ENCODE assay signal across 8 cellular contexts in the genomic region with DNA sequence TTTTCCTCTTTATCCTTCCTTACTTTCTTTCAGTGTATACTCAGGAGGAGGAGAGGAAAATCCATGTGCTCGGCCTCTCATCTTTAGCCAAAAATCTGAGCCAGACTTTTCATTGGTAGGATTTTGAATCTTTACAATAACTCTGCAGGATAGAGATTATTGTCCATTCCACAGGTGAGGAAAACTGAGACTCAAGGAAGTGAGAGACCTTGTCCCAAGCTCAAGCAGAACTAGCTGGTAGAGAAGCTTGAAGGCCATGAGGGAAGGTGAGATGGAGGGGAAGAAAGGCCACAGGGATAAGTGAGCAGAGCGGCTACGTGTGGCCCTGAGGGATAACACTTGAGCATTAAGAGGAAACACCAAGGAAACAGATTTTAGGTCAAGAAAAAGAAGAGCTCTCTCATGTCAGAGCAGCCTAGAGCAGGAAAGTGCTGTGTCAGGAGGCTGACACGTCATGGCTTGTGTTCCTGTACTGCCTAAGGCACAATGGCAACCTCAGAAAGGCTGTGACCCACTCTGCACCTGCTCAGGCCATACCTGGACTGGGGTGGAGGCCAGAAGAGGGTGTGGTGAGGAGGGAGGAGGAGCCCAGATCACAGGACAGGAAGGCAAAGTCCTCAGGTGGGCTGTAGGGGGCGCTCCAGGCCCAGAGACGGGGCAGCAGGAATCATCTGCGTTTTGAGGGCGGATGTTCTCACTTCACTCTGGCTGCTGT. TPM values are rescaled to one million over a fixed set of nuclear protein-coding genes. Genes with fewer than 3 reads are reported as not detected.
A peak's percentile ranks its signal among the peaks of the same experiment; 100 is the strongest.
DNase-seq lines count a peak whose midpoint lies in the region; ATAC-seq and TF ChIP-seq lines count a peak whose summit lies in the region.

No MANE protein-coding gene starts in this region.

- no peaks in the 10 kb centered on the region for H3K27me3 ChIP-seq in colonic mucosa

- H3K9ac ChIP-seq in colonic mucosa (ENCODE audit: low read depth in 2 of 2, low read length in 2 of 2): no peak overlapping the region

- 21 to 22% methylated on average over 8 of the region's 8 CpGs for WGBS in lower leg skin, 2 donors

- no peak for TF ChIP-seq POLR2A in lower leg skin (IDR thresholded peaks at IDR 0.05)

- no peaks in the 10 kb centered on the region for H3K9me3 ChIP-seq in colonic mucosa

- H3K36me3 Mint-ChIP-seq in activated CD4-positive, alpha-beta T cell treated with anti-CD3 and anti-CD28 coated beads for 36 hours (ENCODE audit: low read depth): no peaks in the 10 kb centered on the region

- intact Hi-C loops in activated CD4-positive, alpha-beta T cell treated with anti-CD3 and anti-CD28 coated beads for 36 hours (cut with DNase I, micrococcal nuclease): loop anchor here (1.0 to 10.0 kb wide), 12 partner anchors 24 to 293 kb away; a partner anchor contains a TSS
- intact Hi-C loops in colonic mucosa (cut with DNase I) (loop anchor here (5.0 kb wide), 1 partner anchor 126 kb away; no protein-coding TSS in a partner anchor), lower leg skin (cut with DNase I; ENCODE audit: low total_unique reads) (no loop called here)

- H3K4me1 ChIP-seq in colonic mucosa: no peaks in the 10 kb centered on the region

- CTCF ChIA-PET in GM10248 (lab: Yijun Ruan, JAX): interaction anchor here (0.6 to 3.4 kb wide), 32 partner anchors 9 to 213 kb away, joined by 3 to 73 read pairs (median 5); a partner anchor contains a TSS
- CTCF ChIA-PET in activated CD4-positive, alpha-beta T cell treated with anti-CD3 and anti-CD28 coated beads for 36 hours (lab: Charles Lee): interaction anchor here (0.6 to 4.8 kb wide), 35 partner anchors 8 to 354 kb away, joined by 3 to 74 read pairs (median 4); a partner anchor contains a TSS

- ATAC-seq in HG02571 (IDR thresholded peaks at IDR 0.05; ENCODE audit: unreplicated experiment) (peak; percentile 72), GM21528 (IDR thresholded peaks at IDR 0.05; ENCODE audit: low FRiP score, unreplicated experiment) (no peak)
- ATAC-seq in activated CD4-positive, alpha-beta T cell treated with anti-CD3 and anti-CD28 coated beads for 36 hours: peak; percentile 100

- peaks cover 6% of the 10 kb centered on the region for H3K9me3 Mint-ChIP-seq in activated CD4-positive, alpha-beta T cell treated with anti-CD3 and anti-CD28 coated beads for 36 hours (ENCODE audit: low read depth)

- no peak overlapping the region for H3K4me3 Mint-ChIP-seq in activated CD4-positive, alpha-beta T cell treated with anti-CD3 and anti-CD28 coated beads for 36 hours

- no peaks in the 10 kb centered on the region for H3K36me3 ChIP-seq in colonic mucosa

- H3K27me3 Mint-ChIP-seq in activated CD4-positive, alpha-beta T cell treated with anti-CD3 and anti-CD28 coated beads for 36 hours: no peaks in the 10 kb centered on the region

- TF ChIP-seq CTCF in GM10248 (IDR thresholded peaks at IDR 0.05; ENCODE audit: control extremely low read depth, extremely low read depth, low read depth, missing control alignments) (peak; percentile 85), colonic mucosa (IDR thresholded peaks at IDR 0.05) (peak; percentile 72), lower leg skin (IDR thresholded peaks at IDR 0.05) (peak in 1 of 3 donors; percentile 93)

- DNase-seq in GM10248 (ENCODE audit: extremely low spot score): peak; percentile 85
- DNase-seq in NCI-H2029 (lab: John Stamatoyannopoulos, UW): peak; percentile 69
- peak; percentile 95 for DNase-seq in activated CD4-positive, alpha-beta T cell treated with anti-CD3 and anti-CD28 coated beads for 36 hours
- DNase-seq in colonic mucosa: peak; percentile 91
- DNase-seq in lower leg skin (ENCODE audit: low spot score in 2 of 2): peak; percentile 79 to 96
- DNase-seq in stimulated activated CD8-positive, alpha-beta memory T cell treated with anti-CD3 and anti-CD28 coated beads, Interleukin-12 subunit alpha, Interleukin-12 subunit beta, amount 100 ng/mL, for 4 hours (ENCODE audit: low read depth): peak; percentile 53

- peaks cover 4% of the 10 kb centered on the region for H3K4me1 Mint-ChIP-seq in activated CD4-positive, alpha-beta T cell treated with anti-CD3 and anti-CD28 coated beads for 36 hours

- H3K4me3 ChIP-seq in colonic mucosa (no peak overlapping the region), lower leg skin (ENCODE audit: low read depth, poor library complexity, severe bottlenecking) (no peak overlapping the region)

- POLR2A ChIA-PET in GM10248 (lab: Yijun Ruan, JAX): no interaction called here
- POLR2A ChIA-PET in activated CD4-positive, alpha-beta T cell treated with anti-CD3 and anti-CD28 coated beads for 36 hours (lab: Charles Lee): interaction anchor here (1.5 kb wide), 1 partner anchor 125 kb away, joined by 4 read pairs; no protein-coding TSS in a partner anchor

- peak overlapping the region; percentile 70 for H3K27ac Mint-ChIP-seq in activated CD4-positive, alpha-beta T cell treated with anti-CD3 and anti-CD28 coated beads for 36 hours

- H3K27ac ChIP-seq in colonic mucosa: no peak overlapping the region

RNA-seq across cellular contexts. Expression of a gene that starts 11.9 kb away (rescaled TPM):
- total RNA-seq in activated CD4-positive, alpha-beta T cell treated with anti-CD3 and anti-CD28 coated beads for 36 hours: not detected
- total RNA-seq in colonic mucosa (not detected), lower leg skin (1,000 to 10,000 TPM in 1 of 4 donors, 100 to 1,000 TPM in 1, 10 to 100 TPM in 1, not detected in 1; 46.1 to 1,445 (median 937) TPM)

RNA-seq across cellular contexts. Expression of a gene that starts 12.6 kb away (rescaled TPM):
- total RNA-seq in activated CD4-positive, alpha-beta T cell treated with anti-CD3 and anti-CD28 coated beads for 36 hours: 10 to 100 TPM; 10.6 to 27.0 TPM
- total RNA-seq in colonic mucosa (1 to 10 TPM; 3.6 to 4.0 TPM), lower leg skin (1 to 10 TPM in 1 of 4 donors, not detected in 3; 1.2 TPM)

RNA-seq across cellular contexts. Expression of a gene that starts 31.6 kb away (rescaled TPM):
- total RNA-seq in activated CD4-positive, alpha-beta T cell treated with anti-CD3 and anti-CD28 coated beads for 36 hours: 100 to 1,000 TPM; 114 to 380 TPM
- total RNA-seq in colonic mucosa (100 to 1,000 TPM; 239 to 320 TPM), lower leg skin (100 to 1,000 TPM in 3 of 4 donors, 10 to 100 TPM in 1; 35.8 to 190 (median 135) TPM)

RNA-seq across cellular contexts. Expression of a gene that starts 48.8 kb away (rescaled TPM):
- 100 to 1,000 TPM in 1 of 2 experiments, 10 to 100 TPM in 1; 61.1 to 108 TPM for total RNA-seq in activated CD4-positive, alpha-beta T cell treated with anti-CD3 and anti-CD28 coated beads for 36 hours
- 100 to 1,000 TPM; 251 to 359 TPM for total RNA-seq in colonic mucosa
- total RNA-seq in lower leg skin: 100 to 1,000 TPM; 140 to 437 (median 224) TPM

RNA-seq across cellular contexts. Expression of a gene that starts 55.7 kb away (rescaled TPM):
- not detected for total RNA-seq in activated CD4-positive, alpha-beta T cell treated with anti-CD3 and anti-CD28 coated beads for 36 hours
- 10 to 100 TPM; 19.0 to 21.2 TPM for total RNA-seq in colonic mucosa
- total RNA-seq in lower leg skin: 10 to 100 TPM; 14.1 to 29.7 (median 17.1) TPM
